Comparison of ENCODE assay signal across 13 cellular contexts in genomic region chr5:172856336-172856735, GRCh38. TPM values are rescaled to one million over a fixed set of nuclear protein-coding genes. Genes with fewer than 3 reads are reported as not detected.
A peak's percentile ranks its signal among the peaks of the same experiment; 100 is the strongest.
DNase-seq lines count a peak whose midpoint lies in the region; ATAC-seq, FAIRE-seq and TF ChIP-seq lines count a peak whose summit lies in the region.
"Had no signal": no experiment of that assay in that cellular context is flagged by ENCODE, and none has a peak within 500 bp of the region (broad histone marks: within the 10 kb centered on the region; RNA-seq: fewer than 3 reads in every experiment).

No MANE protein-coding gene starts in this region.

- FAIRE-seq in K562 (lab: Jason Lieb, UNC) = no peak

- H3K4me3 ChIP-seq in GM23248 (no peak overlapping the region), K562 (no peak overlapping the region), lung (no peak overlapping the region), foreskin fibroblast (ENCODE audit: low read depth in 1 of 2, low read length in 2 of 2) (no peak overlapping the region)
- H3K4me3 ChIP-seq: hepatocyte had no signal

- H3K9ac ChIP-seq in GM23248 (peak overlapping the region; percentile 77), K562 (ENCODE audit: insufficient read depth in 1 of 2, low read depth in 2 of 2, low read length in 2 of 2) (no peak overlapping the region)

- H3K4me1 ChIP-seq in GM23248 (ENCODE audit: insufficient read depth) (peaks cover 77% of the 10 kb centered on the region), K562 (replicated peaks in 1 of 2; ENCODE audit: control insufficient read depth in 2 of 2, insufficient read depth in 2 of 2, low read length in 2 of 2) (peaks cover 0 to 21% of the 10 kb centered on the region in 2 experiments; a peak in 2 of 5 replicates), lung (ENCODE audit: control insufficient read depth in 2 of 2, insufficient read depth in 2 of 2, low read length in 2 of 2) (peaks cover 40 to 63% of the 10 kb centered on the region in 2 donors)

- ATAC-seq in K562 = no peak
- ATAC-seq in lung (ENCODE audit: insufficient read depth, low FRiP score) = no peak
- no peak for ATAC-seq in stimulated activated naive B cell treated with anti-CD40 and anti-IgM and Interleukin-4, amounts not matched to agents 10 μg/mL and 1 μg/mL and 100 μg/mL, for 72 hours (replicated peaks)
- no peak for ATAC-seq in GM19395 (IDR thresholded peaks at IDR 0.05; ENCODE audit: unreplicated experiment)
- no peak for ATAC-seq in HG02981 (IDR thresholded peaks at IDR 0.05; ENCODE audit: unreplicated experiment)
- ATAC-seq: CD8-positive, alpha-beta T cell had no signal

- H3K27ac Mint-ChIP-seq in stimulated activated naive B cell treated with anti-CD40 and anti-IgM and Interleukin-4, amounts not matched to agents 10 μg/mL and 1 μg/mL and 100 μg/mL, for 72 hours = peak overlapping the region; percentile 38

- H3K9me1 ChIP-seq in K562 (ENCODE audit: control insufficient read depth, insufficient read depth, low read length) = no peaks in the 10 kb centered on the region

- CTCF ChIA-PET in K562 (lab: Yijun Ruan, JAX; ENCODE audit: low intra/inter-chr PET ratio) = no interaction called here

- peak overlapping the region; percentile 82 for H3K27ac ChIP-seq in GM23248
- H3K27ac ChIP-seq in K562 (ENCODE audit: extremely low read depth, low read depth, low read length) = no peak overlapping the region
- peak overlapping the region; percentile 46 to 58 for H3K27ac ChIP-seq in lung (ENCODE audit: low read depth in 1 of 2, low read length in 1 of 2)
- H3K27ac ChIP-seq: hepatocyte had no signal

- POLR2A ChIA-PET in K562 (lab: Yijun Ruan, JAX) = no interaction called here

- H4K20me1 ChIP-seq in GM23248 (ENCODE audit: insufficient read depth) (no peaks in the 10 kb centered on the region), K562 (replicated peaks; ENCODE audit: control insufficient read depth, insufficient read depth, low read length) (peaks cover 18% of the 10 kb centered on the region)

- no TSS peak for BruUV-seq in K562 (replicated peaks; lab: Mats Ljungman, UMichigan)

- H3K27me3 ChIP-seq in GM23248 (replicated peaks; ENCODE audit: insufficient read depth) (no peaks in the 10 kb centered on the region), K562 (ENCODE audit: control insufficient read depth in 2 of 2, insufficient read depth in 2 of 2, low read length in 2 of 2) (no peaks in the 10 kb centered on the region), lung (ENCODE audit: control insufficient read depth, insufficient read depth) (no peaks in the 10 kb centered on the region)
- H3K27me3 ChIP-seq: hepatocyte had no signal

- peaks cover 10 to 29% of the 10 kb centered on the region in 2 donors for H3K36me3 Mint-ChIP-seq in stimulated activated naive B cell treated with anti-CD40 and anti-IgM and Interleukin-4, amounts not matched to agents 10 μg/mL and 1 μg/mL and 100 μg/mL, for 72 hours

- peaks cover 66% of the 10 kb centered on the region for H3F3A ChIP-seq in GM23248 (ENCODE audit: insufficient read depth)

- DNase-seq in GM23248 = no peak
- no peak for DNase-seq in K562 (ENCODE audit: extremely low read depth in 1 of 4, low spot score in 3 of 4)
- no peak for DNase-seq in lung (ENCODE audit: low spot score)
- DNase-seq in stimulated activated naive B cell treated with anti-CD40 and anti-IgM and Interleukin-4, amounts not matched to agents 10 μg/mL and 1 μg/mL and 100 μg/mL, for 72 hours = no peak
- no peak for DNase-seq in COR-L47 (lab: John Stamatoyannopoulos, UW)
- no peak for DNase-seq in foreskin fibroblast
- DNase-seq: activated CD8-positive, alpha-beta memory T cell treated with anti-CD3 and anti-CD28 coated beads, Interleukin-2, amount 50 U/mL, for 4 hours; CD8-positive, alpha-beta T cell; NCI-H1436; NCI-H524 treated with DMSO at 0.1 percent for 48 hours had no signal

- intact Hi-C loops in K562 (cut with micrococcal nuclease) = no loop called here

- no peak for TF ChIP-seq EP300 in K562 (IDR thresholded peaks at IDR 0.05; ENCODE audit: low read length)

- H3K4me1 Mint-ChIP-seq in stimulated activated naive B cell treated with anti-CD40 and anti-IgM and Interleukin-4, amounts not matched to agents 10 μg/mL and 1 μg/mL and 100 μg/mL, for 72 hours = peaks cover 54 to 83% of the 10 kb centered on the region in 2 donors

- H3K9me3 ChIP-seq in GM23248 (ENCODE audit: low read depth) (no peaks in the 10 kb centered on the region), K562 (replicated peaks; ENCODE audit: control insufficient read depth, insufficient read depth, low read depth, low read length) (no peaks in the 10 kb centered on the region), lung (ENCODE audit: control insufficient read depth in 2 of 2, insufficient read depth in 1 of 2, low read length in 1 of 2) (no peaks in the 10 kb centered on the region)

- H3K36me3 ChIP-seq in GM23248 (ENCODE audit: low read depth) = no peaks in the 10 kb centered on the region
- H3K36me3 ChIP-seq in K562 (ENCODE audit: control insufficient read depth, insufficient read depth, low read length) = peaks cover 4% of the 10 kb centered on the region; the same call in 2 of the 3 replicates
- peaks cover 0 to 3% of the 10 kb centered on the region in 2 donors for H3K36me3 ChIP-seq in lung (ENCODE audit: control insufficient read depth in 2 of 2, insufficient read depth in 2 of 2, low read length in 2 of 2)

- TF ChIP-seq POLR2A in K562 (conservative IDR thresholded peaks at IDR 0.05) = no peak

- H3K79me2 ChIP-seq in GM23248 (ENCODE audit: insufficient read depth) = peaks cover 84% of the 10 kb centered on the region
- H3K79me2 ChIP-seq in K562 (ENCODE audit: control insufficient read depth, insufficient read depth, low read length) = no peaks in the 10 kb centered on the region

- no peak for TF ChIP-seq RAD21 in K562 (CRISPR knock-in tag; conservative IDR thresholded peaks at IDR 0.05 in 1 of 2, IDR thresholded peaks at IDR 0.05 in 1 of 2)

- H2AFZ ChIP-seq in GM23248 = no peak overlapping the region
- H2AFZ ChIP-seq in K562 (ENCODE audit: low read depth, low read length) = no peak overlapping the region
- H2AFZ ChIP-seq: hepatocyte had no signal

- in situ Hi-C loops in GM23248 (cut with MboI) = no loop called here
- in situ Hi-C loops in K562 (cut with MboI) = no loop called here

- H3K4me2 ChIP-seq in GM23248 (ENCODE audit: unreplicated experiment) = peak overlapping the region; percentile 9
- H3K4me2 ChIP-seq in K562 (ENCODE audit: insufficient read depth, low read length) = no peak overlapping the region
- H3K4me2 ChIP-seq: hepatocyte had no signal

- no peaks in the 10 kb centered on the region for H3K9me2 ChIP-seq in GM23248 (ENCODE audit: insufficient read depth)

- TF ChIP-seq CTCF in K562 (IDR thresholded peaks at IDR 0.05 in 2 of 3, conservative IDR thresholded peaks at IDR 0.05 in 1 of 3; ENCODE audit: insufficient read depth in 2 of 3, low read depth in 1 of 3, low read length in 3 of 3) (no peak), lung (IDR thresholded peaks at IDR 0.05; ENCODE audit: control extremely low read depth, extremely low read depth) (no peak), foreskin fibroblast (IDR thresholded peaks at IDR 0.05; ENCODE audit: low read depth, low read length) (no peak)

- H3K27me3 Mint-ChIP-seq in stimulated activated naive B cell treated with anti-CD40 and anti-IgM and Interleukin-4, amounts not matched to agents 10 μg/mL and 1 μg/mL and 100 μg/mL, for 72 hours = no peaks in the 10 kb centered on the region

- 98% methylated on average over 4 of the region's 4 CpGs for WGBS in GM23248 (ENCODE audit: low coverage in 1 of 2, low lambda C conversion rate in 2 of 2, missing lambda C conversion rate in 2 of 2), 2 experiments
- 86% methylated on average over 4 of the region's 4 CpGs for WGBS in K562 (ENCODE audit: insufficient coverage, low coverage, missing lambda C conversion rate)
- 97 to 99% methylated on average over 4 of the region's 4 CpGs for WGBS in lung, 2 donors

- no peak overlapping the region for H3K4me3 Mint-ChIP-seq in stimulated activated naive B cell treated with anti-CD40 and anti-IgM and Interleukin-4, amounts not matched to agents 10 μg/mL and 1 μg/mL and 100 μg/mL, for 72 hours
- H3K4me3 Mint-ChIP-seq: CD8-positive, alpha-beta T cell had no signal

- no peaks in the 10 kb centered on the region for H3K9me3 Mint-ChIP-seq in stimulated activated naive B cell treated with anti-CD40 and anti-IgM and Interleukin-4, amounts not matched to agents 10 μg/mL and 1 μg/mL and 100 μg/mL, for 72 hours
- H3K9me3 Mint-ChIP-seq: CD8-positive, alpha-beta T cell had no signal

TF ChIP-seq in K562, 482 proteins besides CTCF, POLR2A, EP300 and RAD21:
- TF ChIP-seq HDAC2 (IDR thresholded peaks at IDR 0.05) (0 out of 2 replicates have a peak, but pooled peaks have one; percentile 17), ZFP36 (IDR thresholded peaks at IDR 0.05; ENCODE audit: low read depth, low read length, partially characterized antibody) (peak; percentile 89), KDM1A (IDR thresholded peaks at IDR 0.05) (peak; percentile 40 to 42; a peak in 1 of 4 replicates), BDP1 (IDR thresholded peaks at IDR 0.05; ENCODE audit: insufficient read depth, insufficient read length) (no peak), BCOR (IDR thresholded peaks at IDR 0.05) (peak; percentile 69; the same call in 1 of the 2 replicates)
TF ChIP-seq in K562: peak in this region for 4.

RNA-seq across cellular contexts. Expression of gene ERGIC1, which starts 22.3 kb away (rescaled TPM):
- total RNA-seq in GM23248 (2014; rRNA removed; shearing (Covaris generic)) = 233 and 235 TPM in 2 replicates
- polyA plus RNA-seq in GM23248 (2016; fragmentation: Nextera tagmentation; extraction: Ambion mirVana) (66.4 and 75.8 TPM in 2 replicates), K562 (2011; rRNA removed) (36.4 and 39.2 TPM in 2 replicates), K562 (2014; fragmentation: Illumina TruSeq; extraction: Trizol) (58.0 and 68.4 TPM in 2 replicates), K562 (2014; fragmentation: Nextera tagmentation; extraction: Ambion mirVana) (10 to 100 TPM in 1 of 2 experiments, 1 to 10 TPM in 1; 5.5 to 11.7 TPM), K562 (2014; rRNA removed) (32.9 and 45.5 TPM in 2 replicates), lung (100 to 1,000 TPM; 122 to 204 TPM)
- total RNA-seq in K562 (2011; cell fraction: chromatin; rRNA removed; ENCODE audit: low replicate concordance) = 94.3 and 160 TPM in 2 replicates
- total RNA-seq in K562 (2011; cell fraction: nucleolus; rRNA removed) = 81.7 and 85.4 TPM in 2 replicates
- 98.5 and 147 TPM in 2 replicates for total RNA-seq in K562 (2011; cell fraction: nucleoplasm; rRNA removed)
- total RNA-seq in K562 (2014; rRNA removed) (20.9 and 38.1 TPM in 2 replicates), K562 (2014; rRNA removed; fragmentation: Illumina TruSeq; extraction: Trizol) (33.5 and 38.8 TPM in 2 replicates), K562 (2015; rRNA removed; fragmentation: Illumina TruSeq; extraction: Trizol) (41.9 and 42.5 TPM in 2 replicates), K562 (2021) (48.0 and 51.3 TPM in 2 replicates), lung (100 to 1,000 TPM in 1 of 2 donors, 10 to 100 TPM in 1; 62.2 to 215 TPM)
- polyA plus RNA-seq in K562 (2011; cell fraction: cytosol; rRNA removed) = 59.9 and 75.2 TPM in 2 replicates
- 37.4 and 51.3 TPM in 2 replicates for polyA plus RNA-seq in K562 (2011; cell fraction: nucleus; rRNA removed)
- 49.8 and 50.4 TPM in 2 replicates for polyA plus RNA-seq in K562 (2012)
- polyA minus RNA-seq in K562 (2011; rRNA and poly(A)+ RNA removed) = 42.0 and 52.9 TPM in 2 replicates
- polyA minus RNA-seq in K562 (2011; cell fraction: cytosol; rRNA and poly(A)+ RNA removed) = 26.8 and 27.7 TPM in 2 replicates
- polyA minus RNA-seq in K562 (2011; cell fraction: nucleus; rRNA and poly(A)+ RNA removed) = 19.5 and 22.5 TPM in 2 replicates
